ENCODE assay signal across 27 cellular contexts in the genomic region with DNA sequence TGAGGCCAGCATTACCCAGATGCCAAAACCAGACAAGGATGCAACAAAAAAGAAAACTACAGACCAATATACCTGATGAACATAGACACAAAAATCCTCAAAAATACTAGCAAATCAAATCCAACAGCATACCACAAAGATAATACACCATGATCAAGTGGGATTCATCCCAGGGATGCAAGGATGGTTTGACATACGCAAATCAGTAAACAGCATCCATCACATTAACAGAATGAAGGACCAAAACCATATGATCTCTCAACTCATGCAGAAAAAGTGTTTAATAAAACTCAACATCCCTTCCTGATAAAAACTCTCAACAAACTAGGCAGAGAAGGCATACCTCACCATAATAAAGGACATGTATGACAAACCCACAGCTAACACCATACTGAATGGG.
"Had no signal": no experiment of that assay in that cellular context is flagged by ENCODE, and none has a peak within 500 bp of the region (broad histone marks: within the 10 kb centered on the region; RNA-seq: fewer than 3 reads in every experiment).

No MANE protein-coding gene starts in this region.

- FAIRE-seq: endometrium, islet of Langerhans, kidney had no signal

- H3K27ac ChIP-seq: colonic mucosa, epithelial cell of prostate, esophagus squamous epithelium, gastrocnemius medialis, heart right ventricle, left lung, lower lobe of right lung had no signal

- ATAC-seq: effector memory CD8-positive, alpha-beta T cell; esophagus mucosa; gastrocnemius medialis; heart right ventricle; left cardiac atrium; left lung; left ventricle myocardium superior; lower lobe of right lung; mucosa of descending colon had no signal

- H3K27me3 ChIP-seq: colonic mucosa, heart right ventricle, left lung had no signal

- DNase-seq: colonic mucosa; cortex of kidney; effector CD8-positive, alpha-beta T cell; effector memory CD8-positive, alpha-beta T cell; endodermal cell; erythroblast; esophagus squamous epithelium; foreskin fibroblast; foreskin melanocyte; gastrocnemius medialis; glutamatergic neuron; head of caudate nucleus; heart right ventricle; hippocampal formation; kidney; kidney glomerular epithelial cell; left cardiac atrium; left lung; left ventricle myocardium superior; lower lobe of right lung; mesenchymal stem cell; mucosa of descending colon; naive B cell had no signal

- H3K9me3 ChIP-seq: colonic mucosa, esophagus squamous epithelium, gastrocnemius medialis, lower lobe of right lung, mucosa of descending colon had no signal

- H3K4me1 ChIP-seq: gastrocnemius medialis, left lung, lower lobe of right lung had no signal

- H3K36me3 ChIP-seq: colonic mucosa, esophagus squamous epithelium, gastrocnemius medialis, heart right ventricle, left lung, lower lobe of right lung had no signal

- H3K4me3 ChIP-seq: colonic mucosa, esophagus squamous epithelium, gastrocnemius medialis, heart right ventricle, left lung, lower lobe of right lung, mucosa of descending colon had no signal
